1 cellular context compared by ENCODE assay signal in genomic region chr7:116895849-116896248, GRCh38.
TF ChIP-seq lines count a peak whose summit lies in the region.

No MANE protein-coding gene starts in this region.

TF ChIP-seq in HEK293, 187 proteins besides CTCF, POLR2A, EP300 and RAD21 (continued from another document):
- TF ChIP-seq ZBTB44 (tag by site-specific recombination; IDR thresholded peaks at IDR 0.05) (no peak), ZNF768 (tag by site-specific recombination; IDR thresholded peaks at IDR 0.05) (no peak), ZNF18 (tag by site-specific recombination; IDR thresholded peaks at IDR 0.05) (no peak), ZNF555 (tag by site-specific recombination; conservative IDR thresholded peaks at IDR 0.05) (no peak)
